Comparison of ENCODE assay signal across 19 cellular contexts in the genomic region with DNA sequence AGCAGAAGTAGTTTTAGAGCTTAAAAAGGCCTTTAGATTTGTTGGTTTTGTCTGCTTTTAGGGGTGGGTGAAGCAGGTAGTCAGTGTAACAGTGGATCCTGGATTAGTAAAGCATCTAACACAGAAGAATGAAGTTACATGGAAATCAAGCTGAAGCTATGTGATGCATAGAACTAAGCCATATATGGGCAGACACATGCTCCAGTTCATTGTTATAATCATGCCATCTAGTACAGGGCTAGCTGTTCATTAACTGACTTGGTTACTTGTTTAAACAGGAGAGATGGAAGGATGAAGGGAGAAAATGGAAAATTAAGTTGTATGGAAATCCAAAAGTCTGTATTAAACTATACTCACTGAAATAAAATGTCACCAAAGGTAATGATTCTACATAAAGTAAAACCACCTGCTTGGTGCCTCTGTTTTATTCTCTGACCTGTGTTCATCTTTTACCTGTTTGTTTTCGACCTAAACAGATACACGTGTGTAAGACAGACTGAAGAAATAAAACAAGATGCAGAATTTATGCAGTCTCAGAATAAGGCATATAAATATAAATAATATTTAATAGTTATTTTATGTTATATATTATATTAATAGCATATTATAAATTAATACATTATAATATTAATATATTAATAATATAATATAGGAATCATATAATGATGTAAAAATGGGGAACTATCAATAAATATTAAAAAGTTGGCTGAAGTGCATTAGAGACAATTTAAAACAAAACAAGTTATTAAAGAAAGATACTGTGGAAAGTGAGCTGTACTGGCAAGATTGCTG.
"Had no signal": no experiment of that assay in that cellular context is flagged by ENCODE, and none has a peak within 500 bp of the region (broad histone marks: within the 10 kb centered on the region; RNA-seq: fewer than 3 reads in every experiment).

No MANE protein-coding gene starts in this region.

- H3K27ac Mint-ChIP-seq: activated B cell treated with CpG ODN at 0.5 μM for 24 hours; activated CD4-positive, alpha-beta memory T cell treated with anti-CD3 and anti-CD28 coated beads for 36 hours; activated naive CD8-positive, alpha-beta T cell; progenitor cell of endocrine pancreas; T-helper 1 cell treated with Interleukin-12 subunit alpha and Interleukin-12 subunit beta and Interleukin-4 antibody, amounts not matched to agents 30 μg/mL and 1 μg/mL, for 36 hours had no signal

- H3K4me3 Mint-ChIP-seq: activated B cell treated with CpG ODN at 0.5 μM for 24 hours; activated CD4-positive, alpha-beta memory T cell treated with anti-CD3 and anti-CD28 coated beads for 36 hours; activated naive CD8-positive, alpha-beta T cell; T-helper 1 cell treated with Interleukin-12 subunit alpha and Interleukin-12 subunit beta and Interleukin-4 antibody, amounts not matched to agents 30 μg/mL and 1 μg/mL, for 36 hours had no signal

- H3K4me2 ChIP-seq: hepatocyte had no signal

- H2AFZ ChIP-seq: hepatocyte had no signal

- H3K36me3 ChIP-seq: esophagus muscularis mucosa, left ventricle myocardium inferior, tibial artery had no signal

- FAIRE-seq: bronchial epithelial cell, urothelium cell line had no signal

- H3K27me3 Mint-ChIP-seq: activated B cell treated with CpG ODN at 0.5 μM for 24 hours; activated CD4-positive, alpha-beta memory T cell treated with anti-CD3 and anti-CD28 coated beads for 36 hours; activated naive CD8-positive, alpha-beta T cell; progenitor cell of endocrine pancreas had no signal

- H3K79me2 ChIP-seq: hepatocyte had no signal

- H3K4me3 ChIP-seq: esophagus muscularis mucosa, hepatocyte, left ventricle myocardium inferior, tibial artery had no signal

- H3K9me3 ChIP-seq: esophagus muscularis mucosa, tibial artery had no signal

- H3K4me1 Mint-ChIP-seq: activated B cell treated with CpG ODN at 0.5 μM for 24 hours had no signal

- DNase-seq: activated B cell treated with CpG ODN at 0.5 μM for 24 hours; activated CD4-positive, alpha-beta memory T cell treated with anti-CD3 and anti-CD28 coated beads for 36 hours; activated CD4-positive, alpha-beta T cell treated with anti-CD3 and anti-CD28 coated beads for 4 hours; cerebellar nuclear complex; effector CD4-positive, alpha-beta T cell; left ventricle myocardium inferior; mammary epithelial cell; occipital lobe; right cardiac atrium; stimulated activated naive CD8-positive, alpha-beta T cell treated with anti-CD3 and anti-CD28 coated beads, Interleukin-15, Interleukin-2, amounts not matched to agents 100 U/mL and 50 U/mL, for 24 hours; substantia nigra; tibial artery had no signal

- ATAC-seq: right cardiac atrium; stimulated activated naive CD8-positive, alpha-beta T cell treated with anti-CD3 and anti-CD28 coated beads, Interleukin-15, Interleukin-2, amounts not matched to agents 100 U/mL and 50 U/mL, for 24 hours had no signal

- H3K27ac ChIP-seq: esophagus muscularis mucosa, hepatocyte, left ventricle myocardium inferior, tibial artery had no signal

- H3K27me3 ChIP-seq: esophagus muscularis mucosa, hepatocyte, tibial artery had no signal

- H3K4me1 ChIP-seq: esophagus muscularis mucosa, left ventricle myocardium inferior, tibial artery had no signal
